In the genomic region with DNA sequence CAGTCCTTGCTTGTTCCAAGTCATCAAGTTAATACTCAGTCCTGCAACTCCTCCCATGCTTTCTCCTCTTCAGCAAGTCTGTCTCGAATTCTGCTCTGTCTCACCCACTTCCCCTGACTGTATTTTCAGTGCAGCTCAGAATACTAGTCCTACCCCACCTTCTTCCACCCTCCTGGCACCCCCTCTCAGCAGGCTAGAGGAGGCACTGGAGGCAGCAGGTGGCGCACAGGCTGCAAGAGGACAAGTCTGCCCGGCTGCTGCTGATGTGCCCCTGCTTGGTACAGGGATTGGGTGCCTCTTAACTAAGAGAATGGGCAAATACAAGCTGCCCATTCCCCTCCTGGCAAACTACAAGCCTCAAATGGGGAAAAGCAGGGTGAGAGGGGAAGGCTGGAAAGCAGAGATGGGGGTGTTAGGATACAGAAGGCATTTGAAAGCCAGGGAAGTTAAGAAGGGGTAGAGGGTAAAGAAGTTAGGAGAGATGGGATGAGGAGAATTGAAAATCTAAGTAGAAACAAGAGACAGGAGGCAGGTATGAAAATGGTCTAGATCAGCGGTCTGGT, we compare ENCODE assay signal across 7 cellular contexts. TPM values are rescaled to one million over a fixed set of nuclear protein-coding genes. Genes with fewer than 3 reads are reported as not detected.
DNase-seq lines count a peak whose midpoint lies in the region; ATAC-seq and TF ChIP-seq lines count a peak whose summit lies in the region.

No MANE protein-coding gene starts in this region.

- peaks cover 25% of the 10 kb centered on the region for H3K36me3 Mint-ChIP-seq in activated naive CD8-positive, alpha-beta T cell treated with anti-CD3 and anti-CD28 coated beads, Interleukin-2, amount 50 U/mL, for 24 hours (ENCODE audit: low read depth)

- no peak overlapping the region for H2AFZ ChIP-seq in Karpas-422 (ENCODE audit: low read length)

- H3K4me1 ChIP-seq in Karpas-422 (ENCODE audit: low read length), result peaks cover 37% of the 10 kb centered on the region
- H3K4me1 ChIP-seq in iPS-18a (ENCODE audit: control insufficient read depth, low read depth, low read length), result peaks cover 44% of the 10 kb centered on the region

- H3K9me3 ChIP-seq in Karpas-422 (ENCODE audit: low read length), result no peaks in the 10 kb centered on the region
- H3K9me3 ChIP-seq in iPS-18a (ENCODE audit: control insufficient read depth, low read depth, low read length), result no peaks in the 10 kb centered on the region

- H3K4me3 ChIP-seq in GM12865 (ENCODE audit: low read depth, low read length) (no peak overlapping the region), Karpas-422 (ENCODE audit: low read length) (no peak overlapping the region), iPS-18a (ENCODE audit: low read length) (no peak overlapping the region)

- no peaks in the 10 kb centered on the region for H3K9me2 ChIP-seq in Karpas-422 (replicated peaks; ENCODE audit: insufficient read depth, low read length)

- peaks cover 3% of the 10 kb centered on the region; the same call in 1 of the 2 replicates for H4K20me1 ChIP-seq in Karpas-422 (ENCODE audit: insufficient read depth, low read depth, low read length)

- ATAC-seq in activated naive CD8-positive, alpha-beta T cell treated with anti-CD3 and anti-CD28 coated beads, Interleukin-2, amount 50 U/mL, for 24 hours, result peak; percentile 9
- no peak for ATAC-seq in stimulated activated naive CD8-positive, alpha-beta T cell treated with anti-CD3 and anti-CD28 coated beads, Interleukin-15, Interleukin-2, amounts not matched to agents 100 U/mL and 50 U/mL, for 24 hours
- ATAC-seq in GM19035 (IDR thresholded peaks at IDR 0.05; ENCODE audit: unreplicated experiment) (no peak), GM18505 (IDR thresholded peaks at IDR 0.05; ENCODE audit: unreplicated experiment) (no peak)

- no peak overlapping the region for H3K4me2 ChIP-seq in Karpas-422 (ENCODE audit: low read depth, low read length, poor library complexity, severe bottlenecking)

- no peaks in the 10 kb centered on the region for H3K4me1 Mint-ChIP-seq in activated naive CD8-positive, alpha-beta T cell treated with anti-CD3 and anti-CD28 coated beads, Interleukin-2, amount 50 U/mL, for 24 hours

- H3K27me3 ChIP-seq in Karpas-422 (ENCODE audit: low read length) (no peaks in the 10 kb centered on the region), iPS-18a (ENCODE audit: control insufficient read depth, insufficient read depth, low read length) (no peaks in the 10 kb centered on the region)

- peak overlapping the region; percentile 56 for H3K4me3 Mint-ChIP-seq in activated naive CD8-positive, alpha-beta T cell treated with anti-CD3 and anti-CD28 coated beads, Interleukin-2, amount 50 U/mL, for 24 hours

- peak overlapping the region; percentile 36 for H3K27ac Mint-ChIP-seq in activated naive CD8-positive, alpha-beta T cell treated with anti-CD3 and anti-CD28 coated beads, Interleukin-2, amount 50 U/mL, for 24 hours

- no peak for TF ChIP-seq POLR2A in GM18505 (IDR thresholded peaks at IDR 0.05; ENCODE audit: borderline replicate concordance, extremely low read depth, insufficient read depth, insufficient read length)

- no peaks in the 10 kb centered on the region for H3K27me3 Mint-ChIP-seq in activated naive CD8-positive, alpha-beta T cell treated with anti-CD3 and anti-CD28 coated beads, Interleukin-2, amount 50 U/mL, for 24 hours

- peak; percentile 78 for DNase-seq in GM12865 (ENCODE audit: low read depth)
- DNase-seq in Karpas-422, result peak; percentile 64
- DNase-seq in activated naive CD8-positive, alpha-beta T cell treated with anti-CD3 and anti-CD28 coated beads, Interleukin-2, amount 50 U/mL, for 24 hours, result peak; percentile 22
- peak; percentile 40 for DNase-seq in stimulated activated naive CD8-positive, alpha-beta T cell treated with anti-CD3 and anti-CD28 coated beads, Interleukin-15, Interleukin-2, amounts not matched to agents 100 U/mL and 50 U/mL, for 24 hours

- H3K9ac ChIP-seq in Karpas-422 (ENCODE audit: low read length), result no peak overlapping the region
- H3K9ac ChIP-seq in iPS-18a (ENCODE audit: low read length), result no peak overlapping the region

- peak; percentile 29 for TF ChIP-seq CTCF in GM12865 (IDR thresholded peaks at IDR 0.05; ENCODE audit: insufficient read depth, low read depth, low read length, missing control alignments)

- no peak overlapping the region for H3K27ac ChIP-seq in Karpas-422 (ENCODE audit: low read length)
- H3K27ac ChIP-seq in iPS-18a (ENCODE audit: low read length), result peak overlapping the region; percentile 19

- H3K36me3 ChIP-seq in Karpas-422 (ENCODE audit: insufficient read depth, low read length), result peaks cover 24% of the 10 kb centered on the region; the same call in 1 of the 2 replicates
- peaks cover 28% of the 10 kb centered on the region for H3K36me3 ChIP-seq in iPS-18a (ENCODE audit: control insufficient read depth, low read depth, low read length)

- peaks cover 58% of the 10 kb centered on the region for H3K79me2 ChIP-seq in Karpas-422 (ENCODE audit: low read length)

- no peaks in the 10 kb centered on the region for H3K9me3 Mint-ChIP-seq in activated naive CD8-positive, alpha-beta T cell treated with anti-CD3 and anti-CD28 coated beads, Interleukin-2, amount 50 U/mL, for 24 hours

RNA-seq across cellular contexts. Expression of gene TLN1, which starts 5.0 kb away (rescaled TPM):
- 54.2 and 94.0 TPM in 2 replicates for total RNA-seq in Karpas-422 (2014; rRNA removed; shearing (Covaris generic); ENCODE audit: low replicate concordance)

RNA-seq across cellular contexts. Expression of gene CREB3, which starts 5.5 kb away (rescaled TPM):
- total RNA-seq in Karpas-422 (2014; rRNA removed; shearing (Covaris generic); ENCODE audit: low replicate concordance), result 10.8 and 17.1 TPM in 2 replicates

RNA-seq across cellular contexts. Expression of gene GBA2, which starts 22.1 kb away (rescaled TPM):
- total RNA-seq in Karpas-422 (2014; rRNA removed; shearing (Covaris generic); ENCODE audit: low replicate concordance), result 54.9 and 74.2 TPM in 2 replicates

RNA-seq across cellular contexts. Expression of gene RGP1, which starts 22.1 kb away (rescaled TPM):
- total RNA-seq in Karpas-422 (2014; rRNA removed; shearing (Covaris generic); ENCODE audit: low replicate concordance), result 13.4 and 13.8 TPM in 2 replicates

RNA-seq across cellular contexts. Expression of gene MSMP, which starts 27.1 kb away (rescaled TPM):
- total RNA-seq in Karpas-422 (2014; rRNA removed; shearing (Covaris generic); ENCODE audit: low replicate concordance), result 1.1 and 4.2 TPM in 2 replicates

Comparison
In these comparisons a context has a peak if more than half of its experiments do, and no peak if none do; other contexts are left out.
1. DNase-seq: peak in every context shown above with its lines; median percentile 78 in GM12865; 64 in Karpas-422; 40 in stimulated activated naive CD8-positive, alpha-beta T cell treated with anti-CD3 and anti-CD28 coated beads, Interleukin-15, Interleukin-2, amounts not matched to agents 100 U/mL and 50 U/mL, for 24 hours; 22 in activated naive CD8-positive, alpha-beta T cell treated with anti-CD3 and anti-CD28 coated beads, Interleukin-2, amount 50 U/mL, for 24 hours.